In the genomic region with DNA sequence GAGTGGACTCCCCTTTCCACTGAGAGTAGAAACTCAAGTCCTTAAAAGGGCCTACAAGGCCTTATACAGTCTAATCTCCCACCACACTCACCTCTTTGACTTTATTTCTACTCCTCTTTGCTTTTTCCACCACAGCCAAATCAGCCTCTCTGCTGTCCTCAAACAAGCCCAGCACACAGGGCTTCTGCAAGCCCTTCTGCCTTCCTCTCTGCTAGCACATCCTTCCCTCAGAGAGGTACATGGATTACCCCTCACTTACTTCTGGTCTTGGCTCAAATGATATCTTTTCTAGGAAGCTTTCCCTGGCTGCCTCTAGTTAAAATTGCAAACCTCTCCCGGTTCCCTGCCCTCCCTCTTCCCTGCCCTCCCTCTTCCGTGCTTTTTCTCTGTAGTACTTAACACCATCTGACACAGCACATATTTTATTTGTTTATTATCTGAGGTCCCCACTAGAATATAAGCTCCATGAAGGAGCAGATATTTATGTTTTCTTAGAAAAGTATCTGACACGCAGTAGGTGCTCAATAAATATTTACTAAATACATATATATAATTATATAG, we compare ENCODE assay signal across 1 cellular context.
TF ChIP-seq lines count a peak whose summit lies in the region.

No MANE protein-coding gene starts in this region.

TF ChIP-seq in GM23338, 12 proteins besides CTCF, POLR2A, EP300 and RAD21 (continued from another document):
- no peak for TF ChIP-seq JUNB (IDR thresholded peaks at IDR 0.05; ENCODE audit: unreplicated experiment)
- TF ChIP-seq, protein P1, sequence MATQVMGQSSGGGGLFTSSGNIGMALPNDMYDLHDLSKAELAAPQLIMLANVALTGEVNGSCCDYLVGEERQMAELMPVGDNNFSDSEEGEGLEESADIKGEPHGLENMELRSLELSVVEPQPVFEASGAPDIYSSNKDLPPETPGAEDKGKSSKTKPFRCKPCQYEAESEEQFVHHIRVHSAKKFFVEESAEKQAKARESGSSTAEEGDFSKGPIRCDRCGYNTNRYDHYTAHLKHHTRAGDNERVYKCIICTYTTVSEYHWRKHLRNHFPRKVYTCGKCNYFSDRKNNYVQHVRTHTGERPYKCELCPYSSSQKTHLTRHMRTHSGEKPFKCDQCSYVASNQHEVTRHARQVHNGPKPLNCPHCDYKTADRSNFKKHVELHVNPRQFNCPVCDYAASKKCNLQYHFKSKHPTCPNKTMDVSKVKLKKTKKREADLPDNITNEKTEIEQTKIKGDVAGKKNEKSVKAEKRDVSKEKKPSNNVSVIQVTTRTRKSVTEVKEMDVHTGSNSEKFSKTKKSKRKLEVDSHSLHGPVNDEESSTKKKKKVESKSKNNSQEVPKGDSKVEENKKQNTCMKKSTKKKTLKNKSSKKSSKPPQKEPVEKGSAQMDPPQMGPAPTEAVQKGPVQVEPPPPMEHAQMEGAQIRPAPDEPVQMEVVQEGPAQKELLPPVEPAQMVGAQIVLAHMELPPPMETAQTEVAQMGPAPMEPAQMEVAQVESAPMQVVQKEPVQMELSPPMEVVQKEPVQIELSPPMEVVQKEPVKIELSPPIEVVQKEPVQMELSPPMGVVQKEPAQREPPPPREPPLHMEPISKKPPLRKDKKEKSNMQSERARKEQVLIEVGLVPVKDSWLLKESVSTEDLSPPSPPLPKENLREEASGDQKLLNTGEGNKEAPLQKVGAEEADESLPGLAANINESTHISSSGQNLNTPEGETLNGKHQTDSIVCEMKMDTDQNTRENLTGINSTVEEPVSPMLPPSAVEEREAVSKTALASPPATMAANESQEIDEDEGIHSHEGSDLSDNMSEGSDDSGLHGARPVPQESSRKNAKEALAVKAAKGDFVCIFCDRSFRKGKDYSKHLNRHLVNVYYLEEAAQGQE (IDR thresholded peaks at IDR 0.05; ENCODE audit: unreplicated experiment): no peak
